ENCODE assay signal across 24 cellular contexts in the genomic region with DNA sequence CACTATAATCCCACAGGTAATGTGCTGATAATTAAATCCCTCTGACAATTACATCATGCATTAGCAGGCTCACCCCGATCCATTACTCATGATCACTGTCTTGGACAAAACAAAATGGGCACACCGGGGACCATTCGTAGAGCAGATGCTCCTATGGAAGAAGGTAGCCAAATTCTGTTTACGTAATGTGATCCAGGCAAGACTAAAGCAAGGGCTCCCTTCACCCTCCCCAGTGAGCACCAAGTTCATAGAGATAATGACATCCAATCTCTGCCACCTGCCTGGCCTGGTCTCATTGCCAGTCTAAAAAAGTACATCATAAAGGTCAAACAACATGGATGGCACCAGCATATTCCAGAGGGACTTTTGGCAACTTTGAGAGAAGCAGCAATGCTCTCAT.
DNase-seq lines count a peak whose midpoint lies in the region; ATAC-seq and TF ChIP-seq lines count a peak whose summit lies in the region.
"Had no signal": no experiment of that assay in that cellular context is flagged by ENCODE, and none has a peak within 500 bp of the region (broad histone marks: within the 10 kb centered on the region; RNA-seq: fewer than 3 reads in every experiment).

No MANE protein-coding gene starts in this region.

- no peak for ATAC-seq in GM19397 (IDR thresholded peaks at IDR 0.05; ENCODE audit: unreplicated experiment)
- ATAC-seq: lower lobe of right lung; pancreas; right cardiac atrium; SK-N-SH treated with all-trans-retinoic acid at 6 μM for 48 hours; stimulated activated naive B cell treated with anti-CD40 and anti-IgM and Interleukin-4, amounts not matched to agents 10 μg/mL and 1 μg/mL and 100 μg/mL, for 72 hours had no signal

- CTCF ChIA-PET in HEK293T (lab: Yijun Ruan, JAX) = no interaction called here

- POLR2A ChIA-PET in HEK293T (lab: Yijun Ruan, JAX) = no interaction called here

- DNase-seq in NCI-H1092 treated with DMSO at 0.1 percent for 48 hours (lab: John Stamatoyannopoulos, UW) = peak; percentile 43
- peak; percentile 76 for DNase-seq in NCI-H146 (lab: John Stamatoyannopoulos, UW)
- peak; percentile 28 for DNase-seq in NCI-H345 treated with DMSO at 0.1 percent for 48 hours (lab: John Stamatoyannopoulos, UW; ENCODE audit: unreplicated experiment)
- peak; percentile 57 for DNase-seq in SHP77 treated with DMSO at 0.1 percent for 48 hours (lab: John Stamatoyannopoulos, UW)
- no peak for DNase-seq in HEK293T (ENCODE audit: extremely low spot score)
- DNase-seq in activated naive CD4-positive, alpha-beta T cell treated with anti-CD3 and anti-CD28 coated beads, Interleukin-2, amount 50 U/mL, for 16 hours = no peak
- DNase-seq: ACHN; activated CD4-positive, alpha-beta T cell treated with anti-CD3 and anti-CD28 coated beads, Interleukin-2, amount 10 ng/mL, durations not matched to agents 7 days and 5 days; colonic mucosa; DND-41; esophagus squamous epithelium; GOT3; kidney; lower lobe of right lung; NCI-H446; nephron progenitor cell; pancreas; right cardiac atrium; RPMI8226; stimulated activated CD4-positive, alpha-beta T cell treated with anti-CD3 and anti-CD28 coated beads, Interleukin-12 subunit alpha, Interleukin-12 subunit beta, amount 100 ng/mL, for 4 hours; stimulated activated CD4-positive, alpha-beta T cell treated with anti-CD3 and anti-CD28 coated beads, Interleukin-4, amount 100 ng/mL, for 24 hours; stimulated activated naive B cell treated with anti-CD40 and anti-IgM and Interleukin-4, amounts not matched to agents 10 μg/mL and 1 μg/mL and 100 μg/mL, for 72 hours had no signal

TF ChIP-seq in HEK293T, 16 proteins besides CTCF, POLR2A, EP300 and RAD21:
- TF ChIP-seq L3MBTL2 (conservative IDR thresholded peaks at IDR 0.05) (no peak), NFRKB (IDR thresholded peaks at IDR 0.05) (no peak), CTBP1 (IDR thresholded peaks at IDR 0.05; ENCODE audit: borderline replicate concordance) (no peak), FOXK2 (IDR thresholded peaks at IDR 0.05) (no peak), LEF1 (IDR thresholded peaks at IDR 0.05; ENCODE audit: borderline replicate concordance) (no peak), BHLHE40 (IDR thresholded peaks at IDR 0.05; ENCODE audit: borderline replicate concordance) (no peak), TARDBP (IDR thresholded peaks at IDR 0.05) (no peak), ELF4 (IDR thresholded peaks at IDR 0.05) (no peak), SUZ12 (IDR thresholded peaks at IDR 0.05) (no peak)
- TF ChIP-seq, protein P1, sequence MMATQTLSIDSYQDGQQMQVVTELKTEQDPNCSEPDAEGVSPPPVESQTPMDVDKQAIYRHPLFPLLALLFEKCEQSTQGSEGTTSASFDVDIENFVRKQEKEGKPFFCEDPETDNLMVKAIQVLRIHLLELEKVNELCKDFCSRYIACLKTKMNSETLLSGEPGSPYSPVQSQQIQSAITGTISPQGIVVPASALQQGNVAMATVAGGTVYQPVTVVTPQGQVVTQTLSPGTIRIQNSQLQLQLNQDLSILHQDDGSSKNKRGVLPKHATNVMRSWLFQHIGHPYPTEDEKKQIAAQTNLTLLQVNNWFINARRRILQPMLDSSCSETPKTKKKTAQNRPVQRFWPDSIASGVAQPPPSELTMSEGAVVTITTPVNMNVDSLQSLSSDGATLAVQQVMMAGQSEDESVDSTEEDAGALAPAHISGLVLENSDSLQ (IDR thresholded peaks at IDR 0.05) = no peak

Comparison
In these comparisons a context has a peak if more than half of its experiments do, and no peak if none do; other contexts are left out.
1. DNase-seq: peak in NCI-H1092 treated with DMSO at 0.1 percent for 48 hours (single experiment), NCI-H146 (single experiment), NCI-H345 treated with DMSO at 0.1 percent for 48 hours (single experiment) and SHP77 treated with DMSO at 0.1 percent for 48 hours (single experiment); none in HEK293T (single experiment) and activated naive CD4-positive, alpha-beta T cell treated with anti-CD3 and anti-CD28 coated beads, Interleukin-2, amount 50 U/mL, for 16 hours (single experiment).